Comparison of ENCODE assay signal across 1 cellular context in the genomic region with DNA sequence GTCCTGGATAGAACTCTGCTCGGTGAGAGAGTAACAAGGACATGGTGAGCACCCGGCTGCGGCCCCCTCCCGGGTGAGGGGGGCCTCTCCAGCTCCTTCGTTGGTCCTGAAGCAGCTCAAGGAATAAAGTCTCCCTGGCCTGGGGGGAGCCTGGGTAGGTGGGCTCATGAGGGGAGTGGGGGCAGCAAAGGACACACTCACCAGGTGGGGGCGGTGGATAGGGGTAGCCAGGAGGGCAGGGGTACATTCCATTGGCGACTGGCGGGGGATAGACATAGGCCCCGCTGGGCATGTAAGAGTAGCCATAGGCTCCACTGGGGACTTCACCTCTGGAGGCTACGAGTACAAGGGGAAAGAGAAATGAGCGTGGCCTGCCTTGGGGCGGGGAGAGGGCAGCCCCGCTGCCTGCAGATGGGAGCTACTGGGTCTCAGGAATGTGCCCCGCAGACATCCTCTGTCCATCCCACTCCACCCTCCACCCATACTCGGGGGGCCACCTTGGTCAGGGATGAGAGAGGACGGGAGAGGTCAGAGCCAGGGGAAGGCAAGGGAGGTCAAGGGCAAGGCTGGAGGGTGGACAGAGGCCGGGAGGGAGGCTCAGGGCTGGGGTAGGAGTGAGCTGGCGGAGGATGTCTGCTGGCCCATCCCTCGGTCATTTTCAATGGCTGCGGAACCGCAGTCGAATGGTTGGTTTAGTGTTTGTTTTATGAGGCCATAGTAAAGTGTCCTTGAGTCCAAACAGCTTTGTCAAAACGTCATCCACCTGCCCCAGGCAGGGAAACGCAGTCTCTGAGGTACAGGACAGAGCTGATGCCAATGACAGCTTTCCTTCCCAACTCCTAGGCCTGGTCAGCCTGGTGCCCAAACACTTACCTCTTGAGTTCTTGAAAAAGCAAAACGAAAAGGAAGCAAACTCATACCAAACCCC.
TF ChIP-seq lines count a peak whose summit lies in the region.

No MANE protein-coding gene starts in this region.

TF ChIP-seq in K562, 482 proteins besides CTCF, POLR2A, EP300 and RAD21:
- TF ChIP-seq, protein P1, sequence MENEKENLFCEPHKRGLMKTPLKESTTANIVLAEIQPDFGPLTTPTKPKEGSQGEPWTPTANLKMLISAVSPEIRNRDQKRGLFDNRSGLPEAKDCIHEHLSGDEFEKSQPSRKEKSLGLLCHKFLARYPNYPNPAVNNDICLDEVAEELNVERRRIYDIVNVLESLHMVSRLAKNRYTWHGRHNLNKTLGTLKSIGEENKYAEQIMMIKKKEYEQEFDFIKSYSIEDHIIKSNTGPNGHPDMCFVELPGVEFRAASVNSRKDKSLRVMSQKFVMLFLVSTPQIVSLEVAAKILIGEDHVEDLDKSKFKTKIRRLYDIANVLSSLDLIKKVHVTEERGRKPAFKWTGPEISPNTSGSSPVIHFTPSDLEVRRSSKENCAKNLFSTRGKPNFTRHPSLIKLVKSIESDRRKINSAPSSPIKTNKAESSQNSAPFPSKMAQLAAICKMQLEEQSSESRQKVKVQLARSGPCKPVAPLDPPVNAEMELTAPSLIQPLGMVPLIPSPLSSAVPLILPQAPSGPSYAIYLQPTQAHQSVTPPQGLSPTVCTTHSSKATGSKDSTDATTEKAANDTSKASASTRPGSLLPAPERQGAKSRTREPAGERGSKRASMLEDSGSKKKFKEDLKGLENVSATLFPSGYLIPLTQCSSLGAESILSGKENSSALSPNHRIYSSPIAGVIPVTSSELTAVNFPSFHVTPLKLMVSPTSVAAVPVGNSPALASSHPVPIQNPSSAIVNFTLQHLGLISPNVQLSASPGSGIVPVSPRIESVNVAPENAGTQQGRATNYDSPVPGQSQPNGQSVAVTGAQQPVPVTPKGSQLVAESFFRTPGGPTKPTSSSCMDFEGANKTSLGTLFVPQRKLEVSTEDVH (IDR thresholded peaks at IDR 0.05; ENCODE audit: low read depth, partially characterized antibody), result no peak
- TF ChIP-seq, protein P2, sequence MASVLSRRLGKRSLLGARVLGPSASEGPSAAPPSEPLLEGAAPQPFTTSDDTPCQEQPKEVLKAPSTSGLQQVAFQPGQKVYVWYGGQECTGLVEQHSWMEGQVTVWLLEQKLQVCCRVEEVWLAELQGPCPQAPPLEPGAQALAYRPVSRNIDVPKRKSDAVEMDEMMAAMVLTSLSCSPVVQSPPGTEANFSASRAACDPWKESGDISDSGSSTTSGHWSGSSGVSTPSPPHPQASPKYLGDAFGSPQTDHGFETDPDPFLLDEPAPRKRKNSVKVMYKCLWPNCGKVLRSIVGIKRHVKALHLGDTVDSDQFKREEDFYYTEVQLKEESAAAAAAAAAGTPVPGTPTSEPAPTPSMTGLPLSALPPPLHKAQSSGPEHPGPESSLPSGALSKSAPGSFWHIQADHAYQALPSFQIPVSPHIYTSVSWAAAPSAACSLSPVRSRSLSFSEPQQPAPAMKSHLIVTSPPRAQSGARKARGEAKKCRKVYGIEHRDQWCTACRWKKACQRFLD (CRISPR knock-in tag; IDR thresholded peaks at IDR 0.05), result no peak
- TF ChIP-seq GATAD2B (IDR thresholded peaks at IDR 0.05; ENCODE audit: borderline replicate concordance) (no peak), KDM2B (CRISPR knock-in tag; IDR thresholded peaks at IDR 0.05) (no peak), SETDB1 (IDR thresholded peaks at IDR 0.05; ENCODE audit: low read length) (no peak), HNRNPK (IDR thresholded peaks at IDR 0.05; ENCODE audit: low read depth, low read length, poor library complexity, severe bottlenecking) (no peak), POLR2G (IDR thresholded peaks at IDR 0.05; ENCODE audit: low read depth, low read length) (0 out of 2 replicates have a peak, but pooled peaks have one; percentile 2), KDM1A (IDR thresholded peaks at IDR 0.05) (peak in 1 of 2 experiments; percentile 30; a peak in 1 of 4 replicates), HDAC1 (IDR thresholded peaks at IDR 0.05) (no peak), CREM (IDR thresholded peaks at IDR 0.05; ENCODE audit: low read depth) (no peak), FOXA3 (CRISPR knock-in tag; conservative IDR thresholded peaks at IDR 0.05 in 1 of 2, IDR thresholded peaks at IDR 0.05 in 1 of 2) (no peak), NR2F6 (CRISPR knock-in tag; IDR thresholded peaks at IDR 0.05) (no peak), HEY1 (CRISPR knock-in tag; IDR thresholded peaks at IDR 0.05; ENCODE audit: borderline replicate concordance) (no peak), ERF (CRISPR knock-in tag; IDR thresholded peaks at IDR 0.05) (no peak), EGR1 (conservative IDR thresholded peaks at IDR 0.05) (no peak)
- TF ChIP-seq, protein P3, sequence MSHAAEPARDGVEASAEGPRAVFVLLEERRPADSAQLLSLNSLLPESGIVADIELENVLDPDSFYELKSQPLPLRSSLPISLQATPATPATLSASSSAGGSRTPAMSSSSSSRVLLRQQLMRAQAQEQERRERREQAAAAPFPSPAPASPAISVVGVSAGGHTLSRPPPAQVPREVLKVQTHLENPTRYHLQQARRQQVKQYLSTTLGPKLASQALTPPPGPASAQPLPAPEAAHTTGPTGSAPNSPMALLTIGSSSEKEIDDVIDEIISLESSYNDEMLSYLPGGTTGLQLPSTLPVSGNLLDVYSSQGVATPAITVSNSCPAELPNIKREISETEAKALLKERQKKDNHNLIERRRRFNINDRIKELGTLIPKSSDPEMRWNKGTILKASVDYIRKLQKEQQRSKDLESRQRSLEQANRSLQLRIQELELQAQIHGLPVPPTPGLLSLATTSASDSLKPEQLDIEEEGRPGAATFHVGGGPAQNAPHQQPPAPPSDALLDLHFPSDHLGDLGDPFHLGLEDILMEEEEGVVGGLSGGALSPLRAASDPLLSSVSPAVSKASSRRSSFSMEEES (CRISPR knock-in tag; IDR thresholded peaks at IDR 0.05), result no peak
- TF ChIP-seq, protein P4, sequence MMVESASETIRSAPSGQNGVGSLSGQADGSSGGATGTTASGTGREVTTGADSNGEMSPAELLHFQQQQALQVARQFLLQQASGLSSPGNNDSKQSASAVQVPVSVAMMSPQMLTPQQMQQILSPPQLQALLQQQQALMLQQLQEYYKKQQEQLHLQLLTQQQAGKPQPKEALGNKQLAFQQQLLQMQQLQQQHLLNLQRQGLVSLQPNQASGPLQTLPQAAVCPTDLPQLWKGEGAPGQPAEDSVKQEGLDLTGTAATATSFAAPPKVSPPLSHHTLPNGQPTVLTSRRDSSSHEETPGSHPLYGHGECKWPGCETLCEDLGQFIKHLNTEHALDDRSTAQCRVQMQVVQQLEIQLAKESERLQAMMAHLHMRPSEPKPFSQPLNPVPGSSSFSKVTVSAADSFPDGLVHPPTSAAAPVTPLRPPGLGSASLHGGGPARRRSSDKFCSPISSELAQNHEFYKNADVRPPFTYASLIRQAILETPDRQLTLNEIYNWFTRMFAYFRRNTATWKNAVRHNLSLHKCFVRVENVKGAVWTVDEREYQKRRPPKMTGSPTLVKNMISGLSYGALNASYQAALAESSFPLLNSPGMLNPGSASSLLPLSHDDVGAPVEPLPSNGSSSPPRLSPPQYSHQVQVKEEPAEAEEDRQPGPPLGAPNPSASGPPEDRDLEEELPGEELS (CRISPR knock-in tag; IDR thresholded peaks at IDR 0.05; ENCODE audit: borderline replicate concordance), result no peak
TF ChIP-seq in K562: peak in this region for 2.
